In the genomic region with DNA sequence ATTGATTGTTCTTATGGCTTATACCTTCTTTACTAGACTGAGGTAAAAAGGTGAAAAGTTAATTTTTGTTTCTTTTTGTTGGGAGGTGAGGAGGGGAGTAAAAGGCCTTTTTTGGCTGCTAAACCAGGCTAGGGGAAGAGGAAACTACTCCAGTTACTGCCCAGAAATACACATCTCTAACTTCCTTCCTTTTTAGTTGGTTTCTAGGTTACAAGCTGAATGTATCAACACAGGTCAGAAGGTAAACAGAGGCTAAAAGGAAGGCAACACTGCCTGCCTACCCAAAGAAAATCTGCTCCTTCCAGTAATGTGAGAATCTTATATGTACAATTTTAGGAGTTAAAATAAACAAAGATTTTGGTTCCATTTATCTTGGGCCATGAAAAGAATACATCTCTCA, we compare ENCODE assay signal across 9 cellular contexts.
A peak's percentile ranks its signal among the peaks of the same experiment; 100 is the strongest.
DNase-seq lines count a peak whose midpoint lies in the region; ATAC-seq and TF ChIP-seq lines count a peak whose summit lies in the region.
"Had no signal": no experiment of that assay in that cellular context is flagged by ENCODE, and none has a peak within 500 bp of the region (broad histone marks: within the 10 kb centered on the region; RNA-seq: fewer than 3 reads in every experiment).

No MANE protein-coding gene starts in this region.

- peaks cover 0 to 9% (median 1%) of the 10 kb centered on the region in 11 experiments; a peak in 4 of 22 replicates for H3K36me3 ChIP-seq in BLaER1 treated with 17β-estradiol and CSF1 and Interleukin-3, amounts not matched to agents 10 nM and 100 nM
- H3K36me3 ChIP-seq in lower lobe of right lung, result no peaks in the 10 kb centered on the region

- CTCF ChIA-PET in activated CD4-positive, alpha-beta memory T cell treated with anti-CD3 and anti-CD28 coated beads for 36 hours (lab: Charles Lee), result interaction anchor here (0.5 to 2.0 kb wide), 2 partner anchors 56 to 338 kb away, joined by 3 to 7 read pairs; no protein-coding TSS in a partner anchor

- peak overlapping the region; percentile 60 to 73 (median 67) for H3K4me2 ChIP-seq in BLaER1 treated with 17β-estradiol and CSF1 and Interleukin-3, amounts not matched to agents 10 nM and 100 nM

- H3K27ac ChIP-seq in BLaER1 treated with 17β-estradiol and CSF1 and Interleukin-3, amounts not matched to agents 10 nM and 100 nM, result peak overlapping the region in 8 of 11 experiments; percentile 5 to 77 (median 26); a peak in 13 of 22 replicates
- H3K27ac ChIP-seq in HL-60 (replicated peaks), result peak overlapping the region; percentile 67
- peak overlapping the region; percentile 62 for H3K27ac ChIP-seq in lower lobe of right lung

- H3K4me1 ChIP-seq in BLaER1 treated with 17β-estradiol and CSF1 and Interleukin-3, amounts not matched to agents 10 nM and 100 nM, result peaks cover 33 to 54% (median 49%) of the 10 kb centered on the region in 10 experiments
- peaks cover 25% of the 10 kb centered on the region for H3K4me1 ChIP-seq in lower lobe of right lung

- intact Hi-C loops in activated CD4-positive, alpha-beta memory T cell treated with anti-CD3 and anti-CD28 coated beads for 36 hours (cut with micrococcal nuclease), result no loop called here
- intact Hi-C loops in lower lobe of right lung (cut with DNase I), result no loop called here

- TF ChIP-seq CTCF in HL-60 (IDR thresholded peaks at IDR 0.05; ENCODE audit: insufficient read depth, low read length), result no peak
- TF ChIP-seq CTCF in lower lobe of right lung (IDR thresholded peaks at IDR 0.05), result no peak

- POLR2A ChIA-PET in activated CD4-positive, alpha-beta memory T cell treated with anti-CD3 and anti-CD28 coated beads for 36 hours (lab: Charles Lee), result no interaction called here

- no peaks in the 10 kb centered on the region for H3K9me3 Mint-ChIP-seq in activated CD4-positive, alpha-beta memory T cell treated with anti-CD3 and anti-CD28 coated beads for 36 hours

- H4K20me1 ChIP-seq in BLaER1 treated with 17β-estradiol and CSF1 and Interleukin-3, amounts not matched to agents 10 nM and 100 nM, result no peaks in the 10 kb centered on the region; a peak in 3 of 22 replicates

- no peak overlapping the region for H3K4me3 Mint-ChIP-seq in activated CD4-positive, alpha-beta memory T cell treated with anti-CD3 and anti-CD28 coated beads for 36 hours

- DNase-seq in HL-60 (ENCODE audit: low read depth in 1 of 2, low spot score in 1 of 2) (peak in 1 of 2 experiments; percentile 34), lower lobe of right lung (no peak), pons (ENCODE audit: low spot score) (no peak), NCI-H345 treated with DMSO at 0.1 percent for 48 hours (lab: John Stamatoyannopoulos, UW; ENCODE audit: unreplicated experiment) (no peak)
- no peak for DNase-seq in activated CD4-positive, alpha-beta memory T cell treated with anti-CD3 and anti-CD28 coated beads for 36 hours
- DNase-seq: NK-92 treated with Interleukin-12 subunit alpha and Interleukin-12 subunit beta, amount 100 ng/mL, for 24 hours had no signal

- H3K4me1 Mint-ChIP-seq in activated CD4-positive, alpha-beta memory T cell treated with anti-CD3 and anti-CD28 coated beads for 36 hours (ENCODE audit: low read depth), result peaks cover 27% of the 10 kb centered on the region

- H3K4me3 ChIP-seq in BLaER1 treated with 17β-estradiol and CSF1 and Interleukin-3, amounts not matched to agents 10 nM and 100 nM, result no peak overlapping the region; a peak in 1 of 20 replicates
- no peak overlapping the region for H3K4me3 ChIP-seq in HL-60 (replicated peaks; ENCODE audit: insufficient read depth, low read length)
- H3K4me3 ChIP-seq in lower lobe of right lung, result no peak overlapping the region

- H3K27ac Mint-ChIP-seq in activated CD4-positive, alpha-beta memory T cell treated with anti-CD3 and anti-CD28 coated beads for 36 hours, result peak overlapping the region; percentile 66

- ATAC-seq in lower lobe of right lung, result peak; percentile 30 to 39
- no peak for ATAC-seq in SK-N-SH treated with all-trans-retinoic acid at 6 μM for 48 hours
- ATAC-seq in GM19351 (IDR thresholded peaks at IDR 0.05; ENCODE audit: unreplicated experiment), result no peak

- H3K27me3 ChIP-seq in BLaER1 treated with 17β-estradiol and CSF1 and Interleukin-3, amounts not matched to agents 10 nM and 100 nM, result no peaks in the 10 kb centered on the region
- H3K27me3 ChIP-seq in HL-60 (ENCODE audit: insufficient read depth, poor library complexity, severe bottlenecking) (no peaks in the 10 kb centered on the region), lower lobe of right lung (ENCODE audit: low read depth) (no peaks in the 10 kb centered on the region)

- peak overlapping the region in 4 of 11 experiments; percentile 11 to 40 (median 26); a peak in 6 of 22 replicates for H3K9ac ChIP-seq in BLaER1 treated with 17β-estradiol and CSF1 and Interleukin-3, amounts not matched to agents 10 nM and 100 nM

- H3K9me3 ChIP-seq in BLaER1 treated with 17β-estradiol and CSF1 and Interleukin-3, amounts not matched to agents 10 nM and 100 nM (replicated peaks in 1 of 11), result peaks cover 0 to 11% (median 0%) of the 10 kb centered on the region in 11 experiments; a peak in 4 of 22 replicates
- H3K9me3 ChIP-seq in lower lobe of right lung, result no peaks in the 10 kb centered on the region

- H3K36me3 Mint-ChIP-seq in activated CD4-positive, alpha-beta memory T cell treated with anti-CD3 and anti-CD28 coated beads for 36 hours, result no peaks in the 10 kb centered on the region

- H3K27me3 Mint-ChIP-seq in activated CD4-positive, alpha-beta memory T cell treated with anti-CD3 and anti-CD28 coated beads for 36 hours, result no peaks in the 10 kb centered on the region

TF ChIP-seq in SK-N-SH treated with all-trans-retinoic acid at 6 μM for 48 hours, 23 proteins besides CTCF, POLR2A, EP300 and RAD21:
- TF ChIP-seq, protein P1, sequence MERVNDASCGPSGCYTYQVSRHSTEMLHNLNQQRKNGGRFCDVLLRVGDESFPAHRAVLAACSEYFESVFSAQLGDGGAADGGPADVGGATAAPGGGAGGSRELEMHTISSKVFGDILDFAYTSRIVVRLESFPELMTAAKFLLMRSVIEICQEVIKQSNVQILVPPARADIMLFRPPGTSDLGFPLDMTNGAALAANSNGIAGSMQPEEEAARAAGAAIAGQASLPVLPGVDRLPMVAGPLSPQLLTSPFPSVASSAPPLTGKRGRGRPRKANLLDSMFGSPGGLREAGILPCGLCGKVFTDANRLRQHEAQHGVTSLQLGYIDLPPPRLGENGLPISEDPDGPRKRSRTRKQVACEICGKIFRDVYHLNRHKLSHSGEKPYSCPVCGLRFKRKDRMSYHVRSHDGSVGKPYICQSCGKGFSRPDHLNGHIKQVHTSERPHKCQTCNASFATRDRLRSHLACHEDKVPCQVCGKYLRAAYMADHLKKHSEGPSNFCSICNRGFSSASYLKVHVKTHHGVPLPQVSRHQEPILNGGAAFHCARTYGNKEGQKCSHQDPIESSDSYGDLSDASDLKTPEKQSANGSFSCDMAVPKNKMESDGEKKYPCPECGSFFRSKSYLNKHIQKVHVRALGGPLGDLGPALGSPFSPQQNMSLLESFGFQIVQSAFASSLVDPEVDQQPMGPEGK (CRISPR knock-in tag; IDR thresholded peaks at IDR 0.05; ENCODE audit: borderline replicate concordance), result no peak
- TF ChIP-seq GLIS3 (CRISPR knock-in tag; IDR thresholded peaks at IDR 0.05), result no peak
- TF ChIP-seq, protein P2, sequence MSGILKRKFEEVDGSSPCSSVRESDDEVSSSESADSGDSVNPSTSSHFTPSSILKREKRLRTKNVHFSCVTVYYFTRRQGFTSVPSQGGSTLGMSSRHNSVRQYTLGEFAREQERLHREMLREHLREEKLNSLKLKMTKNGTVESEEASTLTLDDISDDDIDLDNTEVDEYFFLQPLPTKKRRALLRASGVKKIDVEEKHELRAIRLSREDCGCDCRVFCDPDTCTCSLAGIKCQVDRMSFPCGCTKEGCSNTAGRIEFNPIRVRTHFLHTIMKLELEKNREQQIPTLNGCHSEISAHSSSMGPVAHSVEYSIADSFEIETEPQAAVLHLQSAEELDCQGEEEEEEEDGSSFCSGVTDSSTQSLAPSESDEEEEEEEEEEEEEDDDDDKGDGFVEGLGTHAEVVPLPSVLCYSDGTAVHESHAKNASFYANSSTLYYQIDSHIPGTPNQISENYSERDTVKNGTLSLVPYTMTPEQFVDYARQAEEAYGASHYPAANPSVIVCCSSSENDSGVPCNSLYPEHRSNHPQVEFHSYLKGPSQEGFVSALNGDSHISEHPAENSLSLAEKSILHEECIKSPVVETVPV (CRISPR knock-in tag; IDR thresholded peaks at IDR 0.05), result no peak
- TF ChIP-seq, protein P3, sequence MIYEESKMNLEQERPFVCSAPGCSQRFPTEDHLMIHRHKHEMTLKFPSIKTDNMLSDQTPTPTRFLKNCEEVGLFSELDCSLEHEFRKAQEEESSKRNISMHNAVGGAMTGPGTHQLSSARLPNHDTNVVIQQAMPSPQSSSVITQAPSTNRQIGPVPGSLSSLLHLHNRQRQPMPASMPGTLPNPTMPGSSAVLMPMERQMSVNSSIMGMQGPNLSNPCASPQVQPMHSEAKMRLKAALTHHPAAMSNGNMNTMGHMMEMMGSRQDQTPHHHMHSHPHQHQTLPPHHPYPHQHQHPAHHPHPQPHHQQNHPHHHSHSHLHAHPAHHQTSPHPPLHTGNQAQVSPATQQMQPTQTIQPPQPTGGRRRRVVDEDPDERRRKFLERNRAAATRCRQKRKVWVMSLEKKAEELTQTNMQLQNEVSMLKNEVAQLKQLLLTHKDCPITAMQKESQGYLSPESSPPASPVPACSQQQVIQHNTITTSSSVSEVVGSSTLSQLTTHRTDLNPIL (CRISPR knock-in tag; IDR thresholded peaks at IDR 0.05; ENCODE audit: low read depth), result no peak
TF ChIP-seq in SK-N-SH treated with all-trans-retinoic acid at 6 μM for 48 hours: peak in this region for 0.

Comparison
In these comparisons a context has a peak if more than half of its experiments do, and no peak if none do; other contexts are left out.
1. ATAC-seq: peak in lower lobe of right lung (2 of 2); none in SK-N-SH treated with all-trans-retinoic acid at 6 μM for 48 hours (single experiment) and GM19351 (single experiment).
2. Peak in every context shown above with its lines, with median percentiles within 50 percentile points of each other: H3K27ac ChIP-seq.